In the genomic region with DNA sequence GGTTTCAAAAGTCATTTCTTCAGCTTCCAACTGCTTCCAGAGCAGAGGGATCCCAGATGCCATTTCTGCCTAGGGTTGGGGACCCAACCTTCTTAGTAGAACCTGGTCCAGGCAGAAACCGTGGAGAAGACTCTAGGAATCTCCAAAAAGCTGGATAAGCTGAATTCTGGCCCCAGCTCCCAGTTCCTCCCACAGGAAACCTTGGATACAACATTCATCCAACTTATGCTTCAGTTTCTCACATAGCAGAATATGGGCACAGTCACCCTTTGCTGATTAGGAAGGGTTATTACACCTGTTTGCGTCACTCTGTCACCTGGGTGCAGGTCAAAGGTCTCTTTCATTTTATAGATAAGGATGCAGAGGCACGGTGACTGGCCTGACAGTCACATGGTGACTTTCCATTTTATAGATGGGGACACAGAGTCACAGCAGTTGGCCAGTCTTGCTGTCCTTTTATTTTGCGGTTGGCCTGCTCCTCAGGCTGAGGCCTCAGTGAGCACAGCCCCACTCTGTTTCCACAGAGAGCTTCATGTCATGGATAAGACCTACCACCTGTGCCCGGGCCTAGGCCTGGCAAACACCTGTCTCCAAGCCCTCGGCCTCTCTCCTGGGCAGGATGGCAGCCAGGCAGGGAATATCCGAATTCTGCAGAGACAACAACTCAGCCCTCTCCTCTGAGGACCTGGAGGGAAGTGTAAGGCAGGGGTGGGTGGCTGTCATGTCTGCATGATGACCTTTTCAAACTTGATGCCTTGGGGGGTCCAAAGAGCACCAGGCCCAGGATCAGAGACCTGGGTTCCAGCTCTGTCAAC, we compare ENCODE assay signal across 10 cellular contexts.
A peak's percentile ranks its signal among the peaks of the same experiment; 100 is the strongest.
DNase-seq lines count a peak whose midpoint lies in the region; ATAC-seq and TF ChIP-seq lines count a peak whose summit lies in the region.
"Had no signal": no experiment of that assay in that cellular context is flagged by ENCODE, and none has a peak within 500 bp of the region (broad histone marks: within the 10 kb centered on the region; RNA-seq: fewer than 3 reads in every experiment).

No MANE protein-coding gene starts in this region.

- no peak for ATAC-seq in HG03139 (IDR thresholded peaks at IDR 0.05; ENCODE audit: unreplicated experiment)
- ATAC-seq in GM19395 (IDR thresholded peaks at IDR 0.05; ENCODE audit: unreplicated experiment) = no peak

- no peak overlapping the region for H3K4me2 ChIP-seq in neural progenitor cell

- H4K20me1 ChIP-seq in neural progenitor cell (ENCODE audit: low read depth) = no peaks in the 10 kb centered on the region

- no peaks in the 10 kb centered on the region for H3K36me3 ChIP-seq in Peyer's patch
- H3K36me3 ChIP-seq in neural progenitor cell = no peaks in the 10 kb centered on the region

- no peak overlapping the region for H3K4me3 Mint-ChIP-seq in neural progenitor cell
- H3K4me3 Mint-ChIP-seq: central memory CD8-positive, alpha-beta T cell had no signal

- H3K27ac Mint-ChIP-seq in neural progenitor cell = peak overlapping the region; percentile 81

- peaks cover 7% of the 10 kb centered on the region for H3K36me3 Mint-ChIP-seq in neural progenitor cell

- H3K9me3 Mint-ChIP-seq in neural progenitor cell = no peaks in the 10 kb centered on the region
- H3K9me3 Mint-ChIP-seq: central memory CD8-positive, alpha-beta T cell had no signal

- H3K27ac ChIP-seq in AG04450 (ENCODE audit: low read depth, low read length) (peak overlapping the region; percentile 33), Peyer's patch (peak overlapping the region in 3 of 4 donors; percentile 23 to 81 (median 63)), coronary artery (peak overlapping the region; percentile 91 to 96), neural progenitor cell (no peak overlapping the region)

- no peak overlapping the region for H3K9ac ChIP-seq in neural progenitor cell

- CTCF ChIA-PET in AG04450 (lab: Charles Lee) = interaction anchor here (0.9 kb wide), 1 partner anchor 436 kb away, joined by 3 read pairs; no protein-coding TSS in a partner anchor

- H3K9me3 ChIP-seq in AG04450 (ENCODE audit: control insufficient read depth, insufficient read depth, low read length) (no peaks in the 10 kb centered on the region), Peyer's patch (no peaks in the 10 kb centered on the region), neural progenitor cell (ENCODE audit: low read depth) (no peaks in the 10 kb centered on the region)

- DNase-seq in AG04450 (ENCODE audit: low read depth, low spot score) (no peak), Peyer's patch (peak in 2 of 3 donors; percentile 59 to 81), coronary artery (ENCODE audit: low spot score) (peak; percentile 52), neural progenitor cell (ENCODE audit: low spot score) (no peak), NCI-H526 (lab: John Stamatoyannopoulos, UW) (no peak), AML-193 (lab: John Stamatoyannopoulos, UW) (no peak)
- DNase-seq: NCI-H748 treated with DMSO at 0.1 percent for 48 hours had no signal

- H3K4me1 Mint-ChIP-seq in neural progenitor cell = peaks cover 34% of the 10 kb centered on the region

- no peak overlapping the region for H2AFZ ChIP-seq in neural progenitor cell (replicated peaks)

- H3K27me3 ChIP-seq in AG04450 (ENCODE audit: control insufficient read depth, insufficient read depth, low read length) (no peaks in the 10 kb centered on the region), Peyer's patch (no peaks in the 10 kb centered on the region), neural progenitor cell (no peaks in the 10 kb centered on the region)

- POLR2A ChIA-PET in AG04450 (lab: Yijun Ruan, JAX) = no interaction called here

- TF ChIP-seq CTCF in AG04450 (IDR thresholded peaks at IDR 0.05; ENCODE audit: low read depth, low read length) = no peak
- TF ChIP-seq CTCF in Peyer's patch (IDR thresholded peaks at IDR 0.05) = peak in 1 of 6 experiments; percentile 2
- no peak for TF ChIP-seq CTCF in coronary artery (IDR thresholded peaks at IDR 0.05)
- no peak for TF ChIP-seq CTCF in neural progenitor cell (IDR thresholded peaks at IDR 0.05)

- peaks cover 4% of the 10 kb centered on the region for H3K27me3 Mint-ChIP-seq in neural progenitor cell (ENCODE audit: insufficient read depth, low read depth)
- H3K27me3 Mint-ChIP-seq: central memory CD8-positive, alpha-beta T cell had no signal

- peaks cover 0 to 24% (median 8%) of the 10 kb centered on the region in 4 donors for H3K4me1 ChIP-seq in Peyer's patch
- no peaks in the 10 kb centered on the region for H3K4me1 ChIP-seq in neural progenitor cell

- TF ChIP-seq POLR2A in Peyer's patch (IDR thresholded peaks at IDR 0.05) = peak in 1 of 2 donors; percentile 52

- H3F3A ChIP-seq in neural progenitor cell (ENCODE audit: low read depth) = no peaks in the 10 kb centered on the region

- H3K4me3 ChIP-seq in AG04450 (ENCODE audit: low read depth, low read length) (no peak overlapping the region), Peyer's patch (no peak overlapping the region), coronary artery (no peak overlapping the region), neural progenitor cell (no peak overlapping the region)

- H3K79me2 ChIP-seq in neural progenitor cell (ENCODE audit: low read depth) = no peaks in the 10 kb centered on the region

Comparison
In these comparisons a context has a peak if more than half of its experiments do, and no peak if none do; other contexts are left out.
1. DNase-seq: peak in Peyer's patch (2 of 3) and coronary artery (single experiment); none in AG04450 (single experiment), neural progenitor cell (single experiment), NCI-H526 (0 of 2) and AML-193 (0 of 2).